Comparison of ENCODE assay signal across 9 cellular contexts in the genomic region with DNA sequence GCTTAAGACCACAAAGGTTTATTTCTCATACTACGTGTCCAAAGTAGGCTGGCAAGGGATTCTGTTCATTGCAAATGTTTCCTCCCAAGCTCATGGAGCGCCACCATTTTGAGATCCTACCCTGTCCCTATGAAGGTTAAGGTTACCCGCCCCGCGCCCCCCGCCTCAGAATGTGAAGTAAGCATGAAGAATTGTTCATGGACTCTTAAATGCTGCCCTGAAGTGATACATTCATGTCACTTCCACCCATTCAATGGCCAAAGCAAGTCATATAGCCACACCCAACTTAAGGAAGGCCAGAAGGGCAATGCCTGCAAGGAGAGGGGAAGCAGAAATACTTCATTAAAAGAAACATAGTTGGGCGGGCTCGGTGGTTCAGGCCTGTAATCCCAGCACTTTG. TPM values are rescaled to one million over a fixed set of nuclear protein-coding genes. Genes with fewer than 3 reads are reported as not detected.
DNase-seq lines count a peak whose midpoint lies in the region; ATAC-seq and TF ChIP-seq lines count a peak whose summit lies in the region.
"Had no signal": no experiment of that assay in that cellular context is flagged by ENCODE, and none has a peak within 500 bp of the region (broad histone marks: within the 10 kb centered on the region; RNA-seq: fewer than 3 reads in every experiment).

No MANE protein-coding gene starts in this region.

- no peaks in the 10 kb centered on the region for H3K9me3 ChIP-seq in left ventricle myocardium inferior (replicated peaks)
- H3K9me3 ChIP-seq in body of pancreas: no peaks in the 10 kb centered on the region
- no peaks in the 10 kb centered on the region for H3K9me3 ChIP-seq in muscle layer of colon (ENCODE audit: low read length)
- no peaks in the 10 kb centered on the region for H3K9me3 ChIP-seq in uterus

- DNase-seq in left ventricle myocardium inferior (no peak), left cardiac atrium (no peak), body of pancreas (no peak), uterus (no peak), UCSD-AML1 (lab: John Stamatoyannopoulos, UW; ENCODE audit: unreplicated experiment) (no peak)

- intact Hi-C loops in left ventricle myocardium inferior (cut with micrococcal nuclease): no loop called here
- intact Hi-C loops in left cardiac atrium (cut with DNase I): loop anchor here (2.0 to 5.0 kb wide), 4 partner anchors 36 to 253 kb away; no protein-coding TSS in a partner anchor
- intact Hi-C loops in body of pancreas (cut with DNase I): no loop called here
- intact Hi-C loops in uterus (cut with DNase I; ENCODE audit: low total_unique reads): no loop called here

- H3K36me3 ChIP-seq in left ventricle myocardium inferior (no peaks in the 10 kb centered on the region), body of pancreas (replicated peaks in 1 of 2; ENCODE audit: insufficient read depth in 1 of 2, low read depth in 2 of 2) (no peaks in the 10 kb centered on the region), muscle layer of colon (ENCODE audit: insufficient read depth, low read length) (no peaks in the 10 kb centered on the region), uterus (no peaks in the 10 kb centered on the region)

- H3K4me3 ChIP-seq in left ventricle myocardium inferior: peak overlapping the region; percentile 88
- H3K4me3 ChIP-seq in body of pancreas: no peak overlapping the region
- H3K4me3 ChIP-seq in muscle layer of colon (ENCODE audit: low read depth in 1 of 2, low read length in 2 of 2): no peak overlapping the region
- H3K4me3 ChIP-seq in uterus: no peak overlapping the region

- TF ChIP-seq CTCF in left ventricle myocardium inferior (IDR thresholded peaks at IDR 0.05; ENCODE audit: borderline replicate concordance): no peak
- TF ChIP-seq CTCF in body of pancreas (IDR thresholded peaks at IDR 0.05): no peak
- TF ChIP-seq CTCF in uterus (IDR thresholded peaks at IDR 0.05): no peak

- ATAC-seq in left cardiac atrium (no peak), body of pancreas (no peak), HG03469 (IDR thresholded peaks at IDR 0.05; ENCODE audit: unreplicated experiment) (no peak), GM19467 (IDR thresholded peaks at IDR 0.05; ENCODE audit: unreplicated experiment) (no peak)

- H3K27me3 ChIP-seq in left ventricle myocardium inferior (ENCODE audit: low read depth): no peaks in the 10 kb centered on the region
- H3K27me3 ChIP-seq in body of pancreas: no peaks in the 10 kb centered on the region
- H3K27me3 ChIP-seq in muscle layer of colon (ENCODE audit: control insufficient read depth in 1 of 2, insufficient read depth in 2 of 2, low read length in 2 of 2): no peaks in the 10 kb centered on the region
- no peaks in the 10 kb centered on the region for H3K27me3 ChIP-seq in uterus

- WGBS in body of pancreas, 2 donors: 77 to 82% methylated on average over 8 of the region's 8 CpGs

- H3K27ac ChIP-seq in left ventricle myocardium inferior (replicated peaks) (peak overlapping the region; percentile 99), body of pancreas (peak overlapping the region; percentile 94 to 100 (median 96)), muscle layer of colon (ENCODE audit: low read depth, low read length) (no peak overlapping the region), uterus (peak overlapping the region; percentile 99)

- H3K9ac ChIP-seq in muscle layer of colon (ENCODE audit: low read length): peak overlapping the region; percentile 81

- peaks cover 47% of the 10 kb centered on the region for H3K4me1 ChIP-seq in left ventricle myocardium inferior
- peaks cover 37% of the 10 kb centered on the region for H3K4me1 ChIP-seq in body of pancreas
- peaks cover 24% of the 10 kb centered on the region for H3K4me1 ChIP-seq in muscle layer of colon (ENCODE audit: insufficient read depth, low read length)
- H3K4me1 ChIP-seq in uterus: peaks cover 0 to 11% of the 10 kb centered on the region in 2 donors

- TF ChIP-seq POLR2A in body of pancreas (IDR thresholded peaks at IDR 0.05) (no peak), uterus (IDR thresholded peaks at IDR 0.05) (no peak)

RNA-seq across cellular contexts. Expression of a gene that starts 4.2 kb away (rescaled TPM):
- total RNA-seq in left ventricle myocardium inferior (0.19 TPM), left cardiac atrium (under 1 TPM; 0.26 to 0.82 TPM), body of pancreas (1 to 10 TPM in 1 of 2 donors, not detected in 1; 1.3 TPM), uterus (under 1 TPM in 1 of 4 donors, not detected in 3; 0.85 TPM)

RNA-seq across cellular contexts. Expression of a gene that starts 6.6 kb away (rescaled TPM):
- total RNA-seq in left ventricle myocardium inferior (44.9 TPM), left cardiac atrium (10 to 100 TPM; 38.3 to 44.4 TPM), body of pancreas (10 to 100 TPM; 28.3 to 39.2 TPM), uterus (10 to 100 TPM in 3 of 4 donors, 1 to 10 TPM in 1; 7.4 to 56.8 (median 15.9) TPM)

RNA-seq across cellular contexts. Expression of a gene that starts 35.0 kb away (rescaled TPM):
- total RNA-seq in left ventricle myocardium inferior (21.3 TPM), left cardiac atrium (10 to 100 TPM; 24.9 to 25.5 TPM), body of pancreas (100 to 1,000 TPM in 1 of 2 donors, 10 to 100 TPM in 1; 58.4 to 142 TPM), uterus (100 to 1,000 TPM in 2 of 4 donors, 10 to 100 TPM in 2; 25.3 to 103 (median 66.9) TPM)

RNA-seq across cellular contexts. Expression of a gene that starts 47.5 kb away (rescaled TPM):
- total RNA-seq in left ventricle myocardium inferior (not detected), left cardiac atrium (not detected), body of pancreas (not detected), uterus (not detected)
- total RNA-seq: mononuclear cell had no signal

RNA-seq across cellular contexts. Expression of a gene that starts 50.8 kb away (rescaled TPM):
- total RNA-seq in left ventricle myocardium inferior: not detected
- not detected for total RNA-seq in left cardiac atrium
- not detected for total RNA-seq in body of pancreas
- total RNA-seq in uterus: not detected
- total RNA-seq: mononuclear cell had no signal

Comparison
In these comparisons a context has a peak if more than half of its experiments do, and no peak if none do; other contexts are left out.
1. intact Hi-C loops: an anchor here in left cardiac atrium (2.0 to 5.0 kb wide); none called in left ventricle myocardium inferior, body of pancreas and uterus.